ENCODE assay signal across 8 cellular contexts in the genomic region with DNA sequence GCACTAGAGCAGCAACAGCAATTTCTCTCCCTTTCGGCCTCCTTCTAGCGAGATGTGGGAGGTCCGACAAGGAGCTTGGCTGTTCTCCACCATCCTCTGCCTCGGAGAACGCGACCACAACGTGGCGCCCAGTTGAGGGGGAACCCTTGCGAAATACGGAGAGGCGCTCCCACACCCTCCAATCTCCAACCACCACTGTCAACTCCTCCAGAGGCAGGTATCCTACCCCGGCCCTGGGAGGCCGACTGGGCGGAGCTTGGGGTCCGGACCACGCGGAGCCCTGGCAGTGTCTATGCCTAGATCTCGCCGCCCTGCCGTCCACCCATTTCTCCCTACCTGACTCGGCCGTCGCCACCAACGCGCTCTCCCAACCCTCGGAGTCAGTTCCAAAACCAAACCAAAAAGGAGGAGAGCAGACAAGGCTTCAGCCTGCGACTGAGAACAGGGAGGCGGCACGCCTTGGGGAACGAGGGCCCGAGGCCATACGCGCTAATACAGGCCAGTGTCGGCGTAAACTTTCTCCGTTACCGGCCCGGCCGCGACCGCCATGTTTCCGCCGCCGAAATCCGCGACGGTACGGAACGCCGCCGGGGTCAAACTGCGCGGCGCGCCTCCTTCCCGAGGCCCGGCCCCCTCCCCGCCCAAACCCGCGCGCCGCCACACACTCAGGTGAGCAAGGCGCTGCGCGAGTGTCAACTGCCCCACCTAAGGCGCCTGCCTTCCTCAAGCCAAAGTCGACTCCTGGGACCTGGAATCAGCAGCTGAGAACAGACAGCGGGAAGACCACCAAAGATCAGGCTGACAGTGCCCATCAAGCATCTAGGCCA. TPM values are rescaled to one million over a fixed set of nuclear protein-coding genes. Genes with fewer than 3 reads are reported as not detected.
DNase-seq lines count a peak whose midpoint lies in the region; ATAC-seq and TF ChIP-seq lines count a peak whose summit lies in the region.

A gene with protein sequence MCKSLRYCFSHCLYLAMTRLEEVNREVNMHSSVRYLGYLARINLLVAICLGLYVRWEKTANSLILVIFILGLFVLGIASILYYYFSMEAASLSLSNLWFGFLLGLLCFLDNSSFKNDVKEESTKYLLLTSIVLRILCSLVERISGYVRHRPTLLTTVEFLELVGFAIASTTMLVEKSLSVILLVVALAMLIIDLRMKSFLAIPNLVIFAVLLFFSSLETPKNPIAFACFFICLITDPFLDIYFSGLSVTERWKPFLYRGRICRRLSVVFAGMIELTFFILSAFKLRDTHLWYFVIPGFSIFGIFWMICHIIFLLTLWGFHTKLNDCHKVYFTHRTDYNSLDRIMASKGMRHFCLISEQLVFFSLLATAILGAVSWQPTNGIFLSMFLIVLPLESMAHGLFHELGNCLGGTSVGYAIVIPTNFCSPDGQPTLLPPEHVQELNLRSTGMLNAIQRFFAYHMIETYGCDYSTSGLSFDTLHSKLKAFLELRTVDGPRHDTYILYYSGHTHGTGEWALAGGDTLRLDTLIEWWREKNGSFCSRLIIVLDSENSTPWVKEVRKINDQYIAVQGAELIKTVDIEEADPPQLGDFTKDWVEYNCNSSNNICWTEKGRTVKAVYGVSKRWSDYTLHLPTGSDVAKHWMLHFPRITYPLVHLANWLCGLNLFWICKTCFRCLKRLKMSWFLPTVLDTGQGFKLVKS (minus strand): TSS at position 570 of the 827 bp plus-strand sequence. CDS start 5,568 bp downstream, outside the sequence.

- H3K36me3 ChIP-seq in iPS DF 6.9 (ENCODE audit: control insufficient read depth, insufficient read depth, low read length): no peaks in the 10 kb centered on the region
- no peaks in the 10 kb centered on the region for H3K36me3 ChIP-seq in gastrocnemius medialis

- H3K4me3 ChIP-seq in iPS DF 6.9 (ENCODE audit: low read length): peak within 1 kb of the TSS; percentile 89; the same call in 1 of the 2 replicates
- peak within 1 kb of the TSS; percentile 82 to 98 (median 94) for H3K4me3 ChIP-seq in gastrocnemius medialis

- no peak within 1 kb of the TSS for H3K27ac ChIP-seq in iPS DF 6.9 (ENCODE audit: low read length)
- peak within 1 kb of the TSS; percentile 83 to 90 (median 88) for H3K27ac ChIP-seq in gastrocnemius medialis

- H3K36me3 Mint-ChIP-seq in brain: peaks cover 5% of the 10 kb centered on the region

- WGBS in iPS DF 6.9 (ENCODE audit: insufficient coverage, insufficient read length): no CpG with 5 or more reads among the region's 68 CpGs

- TF ChIP-seq CTCF in brain (conservative IDR thresholded peaks at IDR 0.05): no peak
- no peak for TF ChIP-seq CTCF in gastrocnemius medialis (IDR thresholded peaks at IDR 0.05 in 4 of 5, conservative IDR thresholded peaks at IDR 0.05 in 1 of 5)

- no peaks in the 10 kb centered on the region for H3K9me3 ChIP-seq in iPS DF 6.9 (ENCODE audit: control insufficient read depth, insufficient read depth, low read length)
- H3K9me3 ChIP-seq in gastrocnemius medialis: no peaks in the 10 kb centered on the region

- ATAC-seq in HG03025 (IDR thresholded peaks at IDR 0.05; ENCODE audit: low FRiP score, unreplicated experiment) (peak; percentile 88), gastrocnemius medialis (peak; percentile 81 to 88)

- peaks cover 5% of the 10 kb centered on the region for H3K27me3 Mint-ChIP-seq in brain

- peaks cover 36% of the 10 kb centered on the region for H3K4me1 Mint-ChIP-seq in brain

- H3K4me3 Mint-ChIP-seq in brain: peak within 1 kb of the TSS; percentile 92 to 98 (median 94)

- TF ChIP-seq POLR2A in gastrocnemius medialis (IDR thresholded peaks at IDR 0.05): peak; percentile 28 to 32

- in situ Hi-C loops in gastrocnemius medialis (cut with MboI; ENCODE audit: low sequenced_read_pairs in 4 of 4): no loop called here

- H3K9me3 Mint-ChIP-seq in brain: peaks cover 0 to 6% (median 0%) of the 10 kb centered on the region in 5 experiments

- peak within 1 kb of the TSS; percentile 87 to 93 (median 92) for H3K27ac Mint-ChIP-seq in brain

- H3K27me3 ChIP-seq in iPS DF 6.9 (ENCODE audit: control insufficient read depth, insufficient read depth, low read length) (no peaks in the 10 kb centered on the region), gastrocnemius medialis (no peaks in the 10 kb centered on the region)

- no peaks in the 10 kb centered on the region for H3K4me1 ChIP-seq in iPS DF 6.9 (ENCODE audit: control insufficient read depth, insufficient read depth, low read length)
- H3K4me1 ChIP-seq in gastrocnemius medialis: peaks cover 8 to 20% of the 10 kb centered on the region in 2 donors

- DNase-seq in NCI-H1694 treated with DMSO at 0.1 percent for 48 hours (lab: John Stamatoyannopoulos, UW) (peak; percentile 17), NCI-H1694 (lab: John Stamatoyannopoulos, UW) (no peak), NCI-H2107 (lab: John Stamatoyannopoulos, UW) (peak; percentile 67), UCSD-AML1 (lab: John Stamatoyannopoulos, UW; ENCODE audit: unreplicated experiment) (peak; percentile 72), iPS DF 6.9 (ENCODE audit: low read depth, low spot score) (peak; percentile 43), gastrocnemius medialis (peak; percentile 43 to 64)

- intact Hi-C loops in gastrocnemius medialis (cut with DNase I; ENCODE audit: low total_unique reads): loop anchor here (1.0 to 5.0 kb wide), 3 partner anchors 152 to 584 kb away; a partner anchor contains a TSS

RNA-seq across cellular contexts. Expression of the gene that starts here (rescaled TPM):
- 6.5 TPM for polyA plus RNA-seq in brain (ENCODE audit: insufficient read depth, low read depth, low replicate concordance)
- total RNA-seq in gastrocnemius medialis: 10 to 100 TPM in 1 of 4 donors, 1 to 10 TPM in 3; 6.0 to 10.9 (median 6.2) TPM
